In genomic region chr15:40421246-40422157, GRCh38 we compare ENCODE assay signal across 1 cellular context.
TF ChIP-seq lines count a peak whose summit lies in the region.

No MANE protein-coding gene starts in this region.

TF ChIP-seq in HEK293, 187 proteins besides CTCF, POLR2A, EP300 and RAD21 (continued from another document):
- TF ChIP-seq ZNF26 (tag by site-specific recombination; IDR thresholded peaks at IDR 0.05) (no peak), ZNF114 (tag by site-specific recombination; IDR thresholded peaks at IDR 0.05) (no peak), ZNF571 (tag by site-specific recombination; IDR thresholded peaks at IDR 0.05) (no peak), ZNF624 (tag by site-specific recombination; IDR thresholded peaks at IDR 0.05) (no peak), FEZF1 (tag by site-specific recombination; IDR thresholded peaks at IDR 0.05) (no peak), ZBTB44 (tag by site-specific recombination; IDR thresholded peaks at IDR 0.05) (peak; percentile 58; the same call in 1 of the 2 replicates), ZNF561 (tag by site-specific recombination; IDR thresholded peaks at IDR 0.05; ENCODE audit: borderline replicate concordance) (0 out of 2 replicates have a peak, but pooled peaks have one; percentile 54), ZNF645 (tag by site-specific recombination; IDR thresholded peaks at IDR 0.05) (no peak), ZNF654 (tag by site-specific recombination; IDR thresholded peaks at IDR 0.05; ENCODE audit: low read depth) (peak; percentile 69), ZNF596 (tag by site-specific recombination; IDR thresholded peaks at IDR 0.05) (no peak), ZNF660 (tag by site-specific recombination; IDR thresholded peaks at IDR 0.05) (no peak), ZNF600 (tag by site-specific recombination; IDR thresholded peaks at IDR 0.05) (peak; percentile 30; the same call in 1 of the 2 replicates), ZNF548 (tag by site-specific recombination; IDR thresholded peaks at IDR 0.05) (no peak), ZNF426 (tag by site-specific recombination; IDR thresholded peaks at IDR 0.05) (no peak), SP7 (tag by site-specific recombination; IDR thresholded peaks at IDR 0.05) (0 out of 2 replicates have a peak, but pooled peaks have one; percentile 15), KLF10 (tag by site-specific recombination; IDR thresholded peaks at IDR 0.05) (0 out of 2 replicates have a peak, but pooled peaks have one; percentile 44), ZBTB26 (tag by site-specific recombination; optimal IDR thresholded peaks at IDR 0.05) (peak; percentile 36)
